ENCODE assay signal across 17 cellular contexts in genomic region chr2:110124038-110124825, GRCh38. TPM values are rescaled to one million over a fixed set of nuclear protein-coding genes. Genes with fewer than 3 reads are reported as not detected.
"Had no signal": no experiment of that assay in that cellular context is flagged by ENCODE, and none has a peak within 500 bp of the region (broad histone marks: within the 10 kb centered on the region; RNA-seq: fewer than 3 reads in every experiment).

No MANE protein-coding gene starts in this region.

- H3K27ac ChIP-seq: brain microvascular endothelial cell, hepatocyte, neutrophil had no signal

- H3K4me3 Mint-ChIP-seq: endodermal cell; naive thymus-derived CD4-positive, alpha-beta T cell had no signal

- DNase-seq: activated CD4-positive, CD25-positive, alpha-beta regulatory T cell; activated effector memory CD4-positive, alpha-beta T cell treated with Interleukin-2 at 50 U/mL for 16 hours; activated T-cell treated with anti-CD3 and anti-CD28 coated beads, Interleukin-2, amount 50 U/mL, for 1 hour; amygdala; brain microvascular endothelial cell; cerebellar nuclear complex; dermis blood vessel endothelial cell; endodermal cell; kidney; naive thymus-derived CD4-positive, alpha-beta T cell; stimulated activated naive CD4-positive, alpha-beta T cell treated with Interleukin-2 at 50 U/mL for 16 hours had no signal

- H3K36me3 Mint-ChIP-seq: activated naive CD4-positive, alpha-beta T cell treated with anti-CD3 and anti-CD28 coated beads, Interleukin-2, amount 50 U/mL, for 72 hours; naive thymus-derived CD4-positive, alpha-beta T cell had no signal

- H3K27ac Mint-ChIP-seq: activated naive CD4-positive, alpha-beta T cell treated with anti-CD3 and anti-CD28 coated beads, Interleukin-2, amount 50 U/mL, for 72 hours; endodermal cell; naive thymus-derived CD4-positive, alpha-beta T cell; progenitor cell of endocrine pancreas had no signal

- H3K9me3 Mint-ChIP-seq: activated naive CD4-positive, alpha-beta T cell treated with anti-CD3 and anti-CD28 coated beads, Interleukin-2, amount 50 U/mL, for 72 hours; endodermal cell; naive thymus-derived CD4-positive, alpha-beta T cell had no signal

- H2AFZ ChIP-seq: hepatocyte had no signal

- ATAC-seq: activated naive CD4-positive, alpha-beta T cell treated with anti-CD3 and anti-CD28 coated beads, Interleukin-2, amount 50 U/mL, for 72 hours; naive thymus-derived CD4-positive, alpha-beta T cell; sciatic nerve had no signal

- H3K4me2 ChIP-seq: hepatocyte had no signal

- H3K27me3 ChIP-seq: brain microvascular endothelial cell, neutrophil had no signal

- H3K36me3 ChIP-seq: brain microvascular endothelial cell, neutrophil had no signal

- H3K4me3 ChIP-seq: hepatocyte had no signal

- H3K9me3 ChIP-seq: neutrophil had no signal

- H3K79me2 ChIP-seq: hepatocyte had no signal

RNA-seq across cellular contexts. Expression of gene MALL, which starts 8.6 kb away (rescaled TPM):
- total RNA-seq: activated naive CD4-positive, alpha-beta T cell treated with anti-CD3 and anti-CD28 coated beads, Interleukin-2, amount 50 U/mL, for 72 hours; T-helper 2 cell treated with Interferon-gamma antibody and Interleukin-4, amounts not matched to agents 100 ng/mL and 5 ng/mL, for 36 hours had no signal
- polyA plus RNA-seq: naive thymus-derived CD4-positive, alpha-beta T cell had no signal
